In genomic region chr14:31230559-31230958, GRCh38 we compare ENCODE assay signal across 26 cellular contexts. TPM values are rescaled to one million over a fixed set of nuclear protein-coding genes. Genes with fewer than 3 reads are reported as not detected.
A peak's percentile ranks its signal among the peaks of the same experiment; 100 is the strongest.
DNase-seq lines count a peak whose midpoint lies in the region; ATAC-seq and TF ChIP-seq lines count a peak whose summit lies in the region.
"Had no signal": no experiment of that assay in that cellular context is flagged by ENCODE, and none has a peak within 500 bp of the region (broad histone marks: within the 10 kb centered on the region; RNA-seq: fewer than 3 reads in every experiment).

No MANE protein-coding gene starts in this region.

- intact Hi-C loops in gastrocnemius medialis (cut with DNase I; ENCODE audit: low total_unique reads), result no loop called here

- peak overlapping the region; percentile 64 for H3K27ac ChIP-seq in 22Rv1
- peak overlapping the region; percentile 75 for H3K27ac ChIP-seq in HL-60 (replicated peaks)
- H3K27ac ChIP-seq in hepatocyte, result peak overlapping the region; percentile 82
- H3K27ac ChIP-seq in gastrocnemius medialis, result peak overlapping the region; percentile 80 to 89 (median 84)
- H3K27ac ChIP-seq: dorsolateral prefrontal cortex, parathyroid adenoma had no signal

- no peak for TF ChIP-seq POLR2A in gastrocnemius medialis (IDR thresholded peaks at IDR 0.05)

- H2AFZ ChIP-seq in hepatocyte, result peak overlapping the region; percentile 11
- H2AFZ ChIP-seq: parathyroid adenoma had no signal

- H3K27me3 ChIP-seq in HL-60 (ENCODE audit: insufficient read depth, poor library complexity, severe bottlenecking) (no peaks in the 10 kb centered on the region), hepatocyte (no peaks in the 10 kb centered on the region), gastrocnemius medialis (no peaks in the 10 kb centered on the region)
- H3K27me3 ChIP-seq: BE2C, dorsolateral prefrontal cortex, suprapubic skin had no signal

- no peak for TF ChIP-seq CTCF in 22Rv1 (IDR thresholded peaks at IDR 0.05)
- TF ChIP-seq CTCF in HL-60 (IDR thresholded peaks at IDR 0.05; ENCODE audit: insufficient read depth, low read length), result no peak
- no peak for TF ChIP-seq CTCF in hepatocyte (IDR thresholded peaks at IDR 0.05; ENCODE audit: poor library complexity)
- TF ChIP-seq CTCF in gastrocnemius medialis (IDR thresholded peaks at IDR 0.05 in 4 of 5, conservative IDR thresholded peaks at IDR 0.05 in 1 of 5), result no peak
- TF ChIP-seq CTCF in chondrocyte (IDR thresholded peaks at IDR 0.05), result no peak

- no peak for ATAC-seq in gastrocnemius medialis
- ATAC-seq in HG03045 (IDR thresholded peaks at IDR 0.05; ENCODE audit: unreplicated experiment), result no peak
- no peak for ATAC-seq in GM19035 (IDR thresholded peaks at IDR 0.05; ENCODE audit: unreplicated experiment)
- ATAC-seq: stimulated activated memory B cell treated with anti-CD40 and anti-IgM and Interleukin-4, amounts not matched to agents 10 μg/mL and 1 μg/mL and 100 μg/mL, for 72 hours had no signal

- H3K27ac Mint-ChIP-seq in chondrocyte (ENCODE audit: unreplicated experiment), result no peak overlapping the region
- H3K27ac Mint-ChIP-seq: activated CD4-positive, alpha-beta T cell treated with anti-CD3 and anti-CD28 coated beads for 36 hours; activated naive CD8-positive, alpha-beta T cell treated with anti-CD3 and anti-CD28 coated beads for 36 hours; memory B cell; stimulated activated memory B cell treated with anti-CD40 and anti-IgM and Interleukin-4, amounts not matched to agents 10 μg/mL and 1 μg/mL and 100 μg/mL, for 72 hours; T-helper 2 cell treated with Interferon-gamma antibody and Interleukin-4, amounts not matched to agents 5 μg/mL and 100 μg/mL, for 36 hours had no signal

- H3K27me3 Mint-ChIP-seq in chondrocyte (ENCODE audit: low read depth), result no peaks in the 10 kb centered on the region
- H3K27me3 Mint-ChIP-seq: activated CD4-positive, alpha-beta T cell treated with anti-CD3 and anti-CD28 coated beads for 36 hours; activated naive CD8-positive, alpha-beta T cell treated with anti-CD3 and anti-CD28 coated beads for 36 hours; central memory CD8-positive, alpha-beta T cell; stimulated activated memory B cell treated with anti-CD40 and anti-IgM and Interleukin-4, amounts not matched to agents 10 μg/mL and 1 μg/mL and 100 μg/mL, for 72 hours had no signal

- H3K4me1 Mint-ChIP-seq in chondrocyte (ENCODE audit: low read depth), result peaks cover 6% of the 10 kb centered on the region
- H3K4me1 Mint-ChIP-seq: activated CD4-positive, alpha-beta T cell treated with anti-CD3 and anti-CD28 coated beads for 36 hours; central memory CD8-positive, alpha-beta T cell had no signal

- no peak for DNase-seq in HL-60 (ENCODE audit: low read depth in 1 of 2, low spot score in 1 of 2)
- no peak for DNase-seq in hepatocyte (ENCODE audit: low spot score)
- no peak for DNase-seq in gastrocnemius medialis
- DNase-seq in chondrocyte (ENCODE audit: low spot score), result no peak
- DNase-seq in effector CD4-positive, alpha-beta T cell, result no peak
- DNase-seq: activated CD4-positive, alpha-beta T cell treated with anti-CD3 and anti-CD28 coated beads for 36 hours; activated effector memory CD4-positive, alpha-beta T cell treated with Interleukin-2 at 50 U/mL for 16 hours; activated naive CD8-positive, alpha-beta T cell treated with anti-CD3 and anti-CD28 coated beads for 36 hours; activated T-cell treated with anti-CD3 and anti-CD28 coated beads for 4 hours; BE2C; MV-4-11; NCI-H1436 treated with DMSO at 0.1 percent for 48 hours; stimulated activated CD4-positive, alpha-beta T cell treated with anti-CD3 and anti-CD28 coated beads, Interleukin-12 subunit alpha, Interleukin-12 subunit beta, amount 100 ng/mL, for 4 hours; stimulated activated CD4-positive, alpha-beta T cell treated with anti-CD3 and anti-CD28 coated beads, Interleukin-4, amount 100 ng/mL, for 4 hours had no signal

- no peaks in the 10 kb centered on the region for H3K36me3 ChIP-seq in hepatocyte (replicated peaks; ENCODE audit: insufficient read depth, low read depth)
- no peaks in the 10 kb centered on the region for H3K36me3 ChIP-seq in gastrocnemius medialis
- H3K36me3 ChIP-seq: BE2C, suprapubic skin had no signal

- no peaks in the 10 kb centered on the region for H3K9me2 ChIP-seq in hepatocyte (replicated peaks; ENCODE audit: insufficient read depth)

- H3K4me2 ChIP-seq in hepatocyte, result no peak overlapping the region

- no peaks in the 10 kb centered on the region for H3K36me3 Mint-ChIP-seq in chondrocyte (ENCODE audit: low read depth)
- H3K36me3 Mint-ChIP-seq: activated naive CD8-positive, alpha-beta T cell treated with anti-CD3 and anti-CD28 coated beads for 36 hours; memory B cell; stimulated activated memory B cell treated with anti-CD40 and anti-IgM and Interleukin-4, amounts not matched to agents 10 μg/mL and 1 μg/mL and 100 μg/mL, for 72 hours had no signal

- no peaks in the 10 kb centered on the region for H3K9me3 Mint-ChIP-seq in chondrocyte (ENCODE audit: low read depth)
- H3K9me3 Mint-ChIP-seq: activated naive CD8-positive, alpha-beta T cell treated with anti-CD3 and anti-CD28 coated beads for 36 hours; central memory CD8-positive, alpha-beta T cell; H9; memory B cell; neural crest cell; stimulated activated memory B cell treated with anti-CD40 and anti-IgM and Interleukin-4, amounts not matched to agents 10 μg/mL and 1 μg/mL and 100 μg/mL, for 72 hours; T-helper 2 cell treated with Interferon-gamma antibody and Interleukin-4, amounts not matched to agents 5 μg/mL and 100 μg/mL, for 36 hours had no signal

- no peaks in the 10 kb centered on the region for H3K79me2 ChIP-seq in hepatocyte
- H3K79me2 ChIP-seq: parathyroid adenoma had no signal

- H3K4me3 Mint-ChIP-seq in chondrocyte (ENCODE audit: unreplicated experiment), result no peak overlapping the region
- H3K4me3 Mint-ChIP-seq: activated CD4-positive, alpha-beta T cell treated with anti-CD3 and anti-CD28 coated beads for 36 hours; activated naive CD8-positive, alpha-beta T cell treated with anti-CD3 and anti-CD28 coated beads for 36 hours; central memory CD8-positive, alpha-beta T cell; memory B cell; neural crest cell; stimulated activated memory B cell treated with anti-CD40 and anti-IgM and Interleukin-4, amounts not matched to agents 10 μg/mL and 1 μg/mL and 100 μg/mL, for 72 hours; T-helper 2 cell treated with Interferon-gamma antibody and Interleukin-4, amounts not matched to agents 5 μg/mL and 100 μg/mL, for 36 hours had no signal

- H4K20me1 ChIP-seq in hepatocyte (ENCODE audit: insufficient read depth, poor library complexity, severe bottlenecking), result no peaks in the 10 kb centered on the region

- peaks cover 12% of the 10 kb centered on the region for H3K4me1 ChIP-seq in hepatocyte (ENCODE audit: insufficient read depth)
- H3K4me1 ChIP-seq in gastrocnemius medialis, result peaks cover 9 to 24% of the 10 kb centered on the region in 2 donors
- H3K4me1 ChIP-seq: BE2C, parathyroid adenoma had no signal

- WGBS in hepatocyte (ENCODE audit: low lambda C conversion rate, missing lambda C conversion rate), result 100% methylated on average over 2 of the region's 2 CpGs

- in situ Hi-C loops in gastrocnemius medialis (cut with MboI; ENCODE audit: low sequenced_read_pairs in 4 of 4), result no loop called here

- H3K9me3 ChIP-seq in hepatocyte (ENCODE audit: low read depth) (no peaks in the 10 kb centered on the region), gastrocnemius medialis (no peaks in the 10 kb centered on the region)
- H3K9me3 ChIP-seq: BE2C, suprapubic skin had no signal

- H3K4me3 ChIP-seq in HL-60 (replicated peaks; ENCODE audit: insufficient read depth, low read length), result no peak overlapping the region
- no peak overlapping the region for H3K4me3 ChIP-seq in hepatocyte
- H3K4me3 ChIP-seq in gastrocnemius medialis, result no peak overlapping the region
- H3K4me3 ChIP-seq: suprapubic skin had no signal

RNA-seq across cellular contexts. Expression of gene HECTD1, which starts 23.0 kb away (rescaled TPM):
- total RNA-seq in hepatocyte (147 and 159 TPM in 2 replicates), gastrocnemius medialis (100 to 1,000 TPM; 356 to 453 (median 420) TPM), chondrocyte (142 to 178 TPM (median 146 TPM) in 3 replicates)
- 45.2 and 48.6 TPM in 2 replicates for polyA plus RNA-seq in hepatocyte
